Comparison of ENCODE assay signal across 20 cellular contexts in the genomic region with DNA sequence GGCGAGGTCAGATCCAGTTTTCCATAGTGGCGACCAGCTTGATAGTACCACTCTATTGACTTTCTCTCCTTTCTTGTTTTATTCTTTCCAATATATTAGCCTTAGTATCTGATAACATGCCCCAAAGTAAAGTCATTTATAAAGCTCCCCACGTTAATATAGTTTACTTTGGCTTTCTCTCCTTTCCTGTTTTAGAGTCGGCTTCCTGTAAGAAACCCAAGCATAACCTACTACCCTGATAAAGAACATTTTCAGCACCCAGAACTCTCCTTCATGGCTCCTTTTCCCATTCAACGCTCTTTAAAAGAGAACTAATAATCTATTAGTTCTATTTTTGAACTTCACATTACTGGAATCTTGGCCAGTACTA. TPM values are rescaled to one million over a fixed set of nuclear protein-coding genes. Genes with fewer than 3 reads are reported as not detected.
"Had no signal": no experiment of that assay in that cellular context is flagged by ENCODE, and none has a peak within 500 bp of the region (broad histone marks: within the 10 kb centered on the region; RNA-seq: fewer than 3 reads in every experiment).

No MANE protein-coding gene starts in this region.

- H3K4me1 Mint-ChIP-seq: brain had no signal

- H3K27ac Mint-ChIP-seq: activated CD4-positive, alpha-beta T cell treated with anti-CD3 and anti-CD28 coated beads, Interleukin-2, amount 10 ng/mL, durations not matched to agents 24 days and 14 days; activated CD8-positive, alpha-beta memory T cell treated with anti-CD3 and anti-CD28 coated beads, Interleukin-2, amount 10 ng/mL, durations not matched to agents 7 days and 5 days; activated naive CD4-positive, alpha-beta T cell treated with anti-CD3 and anti-CD28 coated beads, Interleukin-2, amount 50 U/mL, for 72 hours; activated T-cell treated with anti-CD3 and anti-CD28 coated beads, Interleukin-2, amount 50 U/mL, for 24 hours; activated T-helper 1 cell treated with anti-CD3 and anti-CD28 coated beads, Interleukin-12 subunit alpha, Interleukin-12 subunit beta, Interleukin-2, Interleukin-4 antibody, amounts not matched to agents 30 ng/mL and 10 ng/mL and 1 ng/mL, durations not matched to agents 14 hours and 24 hours and 36 hours; brain; T-helper 1 cell treated with Interleukin-12 subunit alpha and Interleukin-12 subunit beta and Interleukin-4 antibody, amounts not matched to agents 30 μg/mL and 1 μg/mL, for 36 hours; WTC11 had no signal

- DNase-seq: activated CD4-positive, alpha-beta T cell treated with anti-CD3 and anti-CD28 coated beads for 1 hour; activated CD4-positive, alpha-beta T cell treated with anti-CD3 and anti-CD28 coated beads, Interleukin-2, amount 50 U/mL, for 48 hours; activated CD8-positive, alpha-beta memory T cell treated with anti-CD3 and anti-CD28 coated beads, Interleukin-2, amount 10 ng/mL, durations not matched to agents 7 days and 5 days; activated effector memory CD4-positive, alpha-beta T cell treated with anti-CD3 and anti-CD28 coated beads, Interleukin-2, amount 50 U/mL, for 16 hours; activated naive CD4-positive, alpha-beta T cell treated with Interleukin-2 at 50 U/mL for 16 hours; activated T-cell treated with anti-CD3 and anti-CD28 coated beads, Interleukin-2, amount 50 U/mL, for 24 hours; MG63; NCI-H1417 treated with DMSO at 0.1 percent for 48 hours; NCI-H510A; NK-92 treated with Interleukin-12 subunit alpha and Interleukin-12 subunit beta, amount 100 ng/mL, for 24 hours had no signal

- H3K27me3 ChIP-seq: Peyer's patch had no signal

- H3K9me3 ChIP-seq: MG63, Peyer's patch, SJSA1 had no signal

- H3K4me1 ChIP-seq: Peyer's patch, SJSA1 had no signal

- H3K27ac ChIP-seq: Peyer's patch, RWPE1, SJSA1 had no signal

- H3K36me3 Mint-ChIP-seq: activated CD8-positive, alpha-beta memory T cell treated with anti-CD3 and anti-CD28 coated beads, Interleukin-2, amount 10 ng/mL, durations not matched to agents 7 days and 5 days; activated naive CD4-positive, alpha-beta T cell treated with anti-CD3 and anti-CD28 coated beads, Interleukin-2, amount 50 U/mL, for 72 hours; brain had no signal

- H3K9me3 Mint-ChIP-seq: activated CD4-positive, alpha-beta T cell treated with anti-CD3 and anti-CD28 coated beads, Interleukin-2, amount 10 ng/mL, durations not matched to agents 24 days and 14 days; activated naive CD4-positive, alpha-beta T cell treated with anti-CD3 and anti-CD28 coated beads, Interleukin-2, amount 50 U/mL, for 72 hours; activated T-cell treated with anti-CD3 and anti-CD28 coated beads, Interleukin-2, amount 50 U/mL, for 24 hours; activated T-helper 1 cell treated with anti-CD3 and anti-CD28 coated beads, Interleukin-12 subunit alpha, Interleukin-12 subunit beta, Interleukin-2, Interleukin-4 antibody, amounts not matched to agents 30 ng/mL and 10 ng/mL and 1 ng/mL, durations not matched to agents 14 hours and 24 hours and 36 hours; brain; T-helper 1 cell treated with Interleukin-12 subunit alpha and Interleukin-12 subunit beta and Interleukin-4 antibody, amounts not matched to agents 30 μg/mL and 1 μg/mL, for 36 hours had no signal

- H3K36me3 ChIP-seq: MG63, Peyer's patch, SJSA1 had no signal

- H3K4me3 Mint-ChIP-seq: activated CD4-positive, alpha-beta T cell treated with anti-CD3 and anti-CD28 coated beads, Interleukin-2, amount 10 ng/mL, durations not matched to agents 24 days and 14 days; activated CD8-positive, alpha-beta memory T cell treated with anti-CD3 and anti-CD28 coated beads, Interleukin-2, amount 10 ng/mL, durations not matched to agents 7 days and 5 days; activated T-cell treated with anti-CD3 and anti-CD28 coated beads, Interleukin-2, amount 50 U/mL, for 24 hours; activated T-helper 1 cell treated with anti-CD3 and anti-CD28 coated beads, Interleukin-12 subunit alpha, Interleukin-12 subunit beta, Interleukin-2, Interleukin-4 antibody, amounts not matched to agents 30 ng/mL and 10 ng/mL and 1 ng/mL, durations not matched to agents 14 hours and 24 hours and 36 hours; brain; T-helper 1 cell treated with Interleukin-12 subunit alpha and Interleukin-12 subunit beta and Interleukin-4 antibody, amounts not matched to agents 30 μg/mL and 1 μg/mL, for 36 hours had no signal

- H3K4me3 ChIP-seq: MG63, Peyer's patch, SJSA1 had no signal

RNA-seq across cellular contexts. Expression of a gene that starts 23.7 kb away (rescaled TPM):
- total RNA-seq: activated CD4-positive, alpha-beta T cell treated with anti-CD3 and anti-CD28 coated beads, Interleukin-2, amount 10 ng/mL, durations not matched to agents 24 days and 14 days; activated CD8-positive, alpha-beta memory T cell treated with anti-CD3 and anti-CD28 coated beads, Interleukin-2, amount 10 ng/mL, durations not matched to agents 7 days and 5 days; activated naive CD4-positive, alpha-beta T cell treated with anti-CD3 and anti-CD28 coated beads, Interleukin-2, amount 50 U/mL, for 72 hours; activated T-helper 1 cell treated with anti-CD3 and anti-CD28 coated beads, Interleukin-12 subunit alpha, Interleukin-12 subunit beta, Interleukin-2, Interleukin-4 antibody, amounts not matched to agents 30 ng/mL and 10 ng/mL and 1 ng/mL, durations not matched to agents 14 hours and 24 hours and 36 hours; SJSA1 had no signal

RNA-seq across cellular contexts. Expression of a gene that starts 49.8 kb away (rescaled TPM):
- total RNA-seq: activated CD8-positive, alpha-beta memory T cell treated with anti-CD3 and anti-CD28 coated beads, Interleukin-2, amount 10 ng/mL, durations not matched to agents 7 days and 5 days; activated T-helper 1 cell treated with anti-CD3 and anti-CD28 coated beads, Interleukin-12 subunit alpha, Interleukin-12 subunit beta, Interleukin-2, Interleukin-4 antibody, amounts not matched to agents 30 ng/mL and 10 ng/mL and 1 ng/mL, durations not matched to agents 14 hours and 24 hours and 36 hours; astrocyte; Peyer's patch; SJSA1; WTC11 had no signal
